Comparison of ENCODE assay signal across 8 cellular contexts in genomic region chr2:195587966-195588365, GRCh38.
"Had no signal": no experiment of that assay in that cellular context is flagged by ENCODE, and none has a peak within 500 bp of the region (broad histone marks: within the 10 kb centered on the region; RNA-seq: fewer than 3 reads in every experiment).

No MANE protein-coding gene starts in this region.

- H3K27me3 Mint-ChIP-seq: IgD-negative memory B cell had no signal

- DNase-seq: GM23248, H7, HCEC 1CT, KBM-7 had no signal

- H3K4me3 ChIP-seq: GM23248 had no signal

- H3K4me2 ChIP-seq: KMS-11 had no signal

- H3K9ac ChIP-seq: GM23248, KMS-11 had no signal

- H3K4me3 Mint-ChIP-seq: IgD-negative memory B cell had no signal

- H2AFZ ChIP-seq: GM23248 had no signal

- H3K27ac ChIP-seq: GM23248, HL-60, KMS-11 had no signal

- ATAC-seq: HepG2 had no signal

- H3K27ac Mint-ChIP-seq: IgD-negative memory B cell had no signal

- H3K9me3 Mint-ChIP-seq: IgD-negative memory B cell had no signal
